Comparison of ENCODE assay signal across 13 cellular contexts in the genomic region with DNA sequence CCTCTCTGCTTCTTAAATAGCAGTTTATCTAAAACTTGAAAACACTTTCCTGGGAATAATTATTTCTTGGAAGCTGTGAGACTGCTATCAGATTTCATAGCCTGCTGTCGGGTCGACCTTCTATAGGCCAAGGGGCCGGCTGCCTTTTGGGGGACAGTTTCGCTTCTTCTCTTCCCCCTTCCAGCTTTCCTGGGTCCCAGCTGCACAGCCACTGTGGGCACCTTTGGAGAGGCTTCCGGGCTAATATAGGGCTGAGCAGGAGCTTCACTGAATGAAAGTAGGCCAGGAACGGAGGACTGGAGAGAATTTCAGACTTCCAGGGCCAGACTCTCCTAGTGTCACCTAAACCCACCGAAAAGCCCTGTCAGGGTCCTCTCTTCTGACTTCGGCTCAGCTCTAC.
"Had no signal": no experiment of that assay in that cellular context is flagged by ENCODE, and none has a peak within 500 bp of the region (broad histone marks: within the 10 kb centered on the region; RNA-seq: fewer than 3 reads in every experiment).

No MANE protein-coding gene starts in this region.

- H3K4me1 ChIP-seq: adrenal gland, thyroid gland, uterus had no signal

- H3K36me3 ChIP-seq: adrenal gland, thyroid gland, uterus had no signal

- H3K27ac ChIP-seq: adrenal gland, epithelial cell of prostate, thyroid gland, uterus had no signal

- H3K27ac Mint-ChIP-seq: activated naive CD4-positive, alpha-beta T cell treated with anti-CD3 and anti-CD28 coated beads, Interleukin-2, amount 50 U/mL, for 72 hours; activated T-cell treated with anti-CD3 and anti-CD28 coated beads, Interleukin-2, amount 50 U/mL, for 72 hours; natural killer cell treated with Interleukin-12 subunit alpha and Interleukin-12 subunit beta and Interleukin-15 and Interleukin-18, amount 100 ng/mL, for 72 hours had no signal

- H3K36me3 Mint-ChIP-seq: activated naive CD4-positive, alpha-beta T cell treated with anti-CD3 and anti-CD28 coated beads, Interleukin-2, amount 50 U/mL, for 72 hours; immature natural killer cell; natural killer cell treated with Interleukin-12 subunit alpha and Interleukin-12 subunit beta and Interleukin-15 and Interleukin-18, amount 100 ng/mL, for 72 hours had no signal

- DNase-seq: activated gamma-delta T cell; effector memory CD8-positive, alpha-beta T cell; kidney glomerular epithelial cell; stimulated activated naive CD4-positive, alpha-beta T cell treated with Interleukin-2 at 50 U/mL for 16 hours; T1000 had no signal

- H3K4me3 ChIP-seq: adrenal gland, thyroid gland, uterus had no signal

- H3K27me3 ChIP-seq: thyroid gland, uterus had no signal

- H3K9me3 ChIP-seq: adrenal gland, thyroid gland, uterus had no signal

- H3K4me3 Mint-ChIP-seq: activated T-cell treated with anti-CD3 and anti-CD28 coated beads, Interleukin-2, amount 50 U/mL, for 72 hours; effector memory CD8-positive, alpha-beta T cell; immature natural killer cell; natural killer cell treated with Interleukin-12 subunit alpha and Interleukin-12 subunit beta and Interleukin-15 and Interleukin-18, amount 100 ng/mL, for 72 hours had no signal

- H3K9me3 Mint-ChIP-seq: activated naive CD4-positive, alpha-beta T cell treated with anti-CD3 and anti-CD28 coated beads, Interleukin-2, amount 50 U/mL, for 72 hours; activated T-cell treated with anti-CD3 and anti-CD28 coated beads, Interleukin-2, amount 50 U/mL, for 72 hours; effector memory CD8-positive, alpha-beta T cell; immature natural killer cell; natural killer cell treated with Interleukin-12 subunit alpha and Interleukin-12 subunit beta and Interleukin-15 and Interleukin-18, amount 100 ng/mL, for 72 hours had no signal
